In the genomic region with DNA sequence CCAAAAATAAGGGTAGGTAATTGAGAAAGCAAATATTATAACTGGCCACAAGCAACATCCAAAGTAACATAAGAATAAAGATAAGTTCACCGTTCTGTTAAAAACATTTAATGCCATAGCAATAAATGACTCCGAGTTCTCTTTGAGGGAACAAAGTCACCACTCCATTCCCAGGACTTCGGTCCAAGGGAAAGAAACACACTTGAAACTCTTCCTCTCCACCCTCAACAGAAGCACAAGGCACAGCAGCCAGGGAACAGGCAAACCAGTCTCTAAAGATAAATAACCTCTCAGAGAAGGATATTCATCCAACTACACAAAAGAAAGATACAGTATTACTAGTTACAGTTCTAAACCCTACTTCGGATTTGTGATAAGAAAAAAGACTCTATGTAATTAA, we compare ENCODE assay signal across 16 cellular contexts. TPM values are rescaled to one million over a fixed set of nuclear protein-coding genes. Genes with fewer than 3 reads are reported as not detected.
DNase-seq lines count a peak whose midpoint lies in the region; ATAC-seq and TF ChIP-seq lines count a peak whose summit lies in the region.
"Had no signal": no experiment of that assay in that cellular context is flagged by ENCODE, and none has a peak within 500 bp of the region (broad histone marks: within the 10 kb centered on the region; RNA-seq: fewer than 3 reads in every experiment).

No MANE protein-coding gene starts in this region.

- no peaks in the 10 kb centered on the region for H3K36me3 ChIP-seq in Peyer's patch
- H3K36me3 ChIP-seq: left lung, neutrophil had no signal

- H3K9me3 Mint-ChIP-seq in activated naive CD4-positive, alpha-beta T cell treated with anti-CD3 and anti-CD28 coated beads for 36 hours = no peaks in the 10 kb centered on the region
- H3K9me3 Mint-ChIP-seq in immature natural killer cell = no peaks in the 10 kb centered on the region
- H3K9me3 Mint-ChIP-seq in stimulated activated memory B cell treated with anti-CD40 and anti-IgM and Interleukin-4, amounts not matched to agents 10 μg/mL and 1 μg/mL and 100 μg/mL, for 72 hours = no peaks in the 10 kb centered on the region
- H3K9me3 Mint-ChIP-seq: activated naive CD4-positive, alpha-beta T cell treated with anti-CD3 and anti-CD28 coated beads, Interleukin-2, amount 50 U/mL, for 72 hours; T-helper 2 cell treated with Interferon-gamma antibody and Interleukin-4, amounts not matched to agents 5 μg/mL and 100 μg/mL, for 36 hours had no signal

- no peak for TF ChIP-seq CTCF in Peyer's patch (IDR thresholded peaks at IDR 0.05)

- H3K4me3 Mint-ChIP-seq in activated naive CD4-positive, alpha-beta T cell treated with anti-CD3 and anti-CD28 coated beads for 36 hours = peak overlapping the region; percentile 7
- H3K4me3 Mint-ChIP-seq in immature natural killer cell = peak overlapping the region; percentile 2 to 93 (median 93)
- no peak overlapping the region for H3K4me3 Mint-ChIP-seq in stimulated activated memory B cell treated with anti-CD40 and anti-IgM and Interleukin-4, amounts not matched to agents 10 μg/mL and 1 μg/mL and 100 μg/mL, for 72 hours

- no peaks in the 10 kb centered on the region for H3K27me3 Mint-ChIP-seq in activated naive CD4-positive, alpha-beta T cell treated with anti-CD3 and anti-CD28 coated beads for 36 hours (ENCODE audit: low read depth)
- H3K27me3 Mint-ChIP-seq in immature natural killer cell (ENCODE audit: low read depth in 3 of 3) = peaks cover 6 to 17% (median 9%) of the 10 kb centered on the region in 3 donors
- no peaks in the 10 kb centered on the region for H3K27me3 Mint-ChIP-seq in stimulated activated memory B cell treated with anti-CD40 and anti-IgM and Interleukin-4, amounts not matched to agents 10 μg/mL and 1 μg/mL and 100 μg/mL, for 72 hours

- CTCF ChIA-PET in activated naive CD4-positive, alpha-beta T cell treated with anti-CD3 and anti-CD28 coated beads for 36 hours (lab: Charles Lee) = interaction anchor here (0.5 kb wide), 1 partner anchor 152 kb away, joined by 3 read pairs; no protein-coding TSS in a partner anchor

- H3K4me3 ChIP-seq in Peyer's patch = peak overlapping the region in 1 of 4 donors; percentile 89

- no peaks in the 10 kb centered on the region for H3K9me3 ChIP-seq in Peyer's patch
- H3K9me3 ChIP-seq: left lung, neutrophil had no signal

- H3K27me3 ChIP-seq in Peyer's patch = no peaks in the 10 kb centered on the region
- H3K27me3 ChIP-seq: left lung, neutrophil had no signal

- H3K27ac ChIP-seq in Peyer's patch = peak overlapping the region in 2 of 4 donors; percentile 97
- H3K27ac ChIP-seq: left lung, neutrophil had no signal

- intact Hi-C loops in activated naive CD4-positive, alpha-beta T cell treated with anti-CD3 and anti-CD28 coated beads for 36 hours (cut with micrococcal nuclease) = no loop called here

- H3K4me1 Mint-ChIP-seq in activated naive CD4-positive, alpha-beta T cell treated with anti-CD3 and anti-CD28 coated beads for 36 hours (ENCODE audit: low read depth) = peaks cover 39% of the 10 kb centered on the region
- peaks cover 71 to 79% of the 10 kb centered on the region in 2 donors for H3K4me1 Mint-ChIP-seq in immature natural killer cell
- peaks cover 36% of the 10 kb centered on the region for H3K4me1 Mint-ChIP-seq in stimulated activated memory B cell treated with anti-CD40 and anti-IgM and Interleukin-4, amounts not matched to agents 10 μg/mL and 1 μg/mL and 100 μg/mL, for 72 hours

- DNase-seq in activated naive CD4-positive, alpha-beta T cell treated with anti-CD3 and anti-CD28 coated beads for 36 hours = no peak
- no peak for DNase-seq in activated naive CD4-positive, alpha-beta T cell treated with anti-CD3 and anti-CD28 coated beads, Interleukin-2, amount 50 U/mL, for 16 hours
- DNase-seq in Peyer's patch (peak in 1 of 3 donors; percentile 51), immature natural killer cell (no peak), AG08395 (ENCODE audit: low spot score) (no peak), DMS53 (lab: John Stamatoyannopoulos, UW) (no peak), iPS-NIHi7 (ENCODE audit: extremely low spot score) (no peak)
- DNase-seq: DMS79 treated with DMSO at 0.1 percent for 48 hours, hippocampal formation, left lung, NCI-H1105 treated with DMSO at 0.1 percent for 48 hours, NCI-H345 had no signal

- peak; percentile 8 to 49 for TF ChIP-seq POLR2A in Peyer's patch (IDR thresholded peaks at IDR 0.05)

- no peak overlapping the region for H3K27ac Mint-ChIP-seq in activated naive CD4-positive, alpha-beta T cell treated with anti-CD3 and anti-CD28 coated beads for 36 hours
- peak overlapping the region; percentile 1 to 94 (median 64) for H3K27ac Mint-ChIP-seq in immature natural killer cell
- peak overlapping the region; percentile 58 for H3K27ac Mint-ChIP-seq in stimulated activated memory B cell treated with anti-CD40 and anti-IgM and Interleukin-4, amounts not matched to agents 10 μg/mL and 1 μg/mL and 100 μg/mL, for 72 hours
- H3K27ac Mint-ChIP-seq: activated naive CD4-positive, alpha-beta T cell treated with anti-CD3 and anti-CD28 coated beads, Interleukin-2, amount 50 U/mL, for 72 hours; T-helper 2 cell treated with Interferon-gamma antibody and Interleukin-4, amounts not matched to agents 5 μg/mL and 100 μg/mL, for 36 hours had no signal

- no peaks in the 10 kb centered on the region for H3K36me3 Mint-ChIP-seq in activated naive CD4-positive, alpha-beta T cell treated with anti-CD3 and anti-CD28 coated beads for 36 hours (ENCODE audit: low read depth)
- no peaks in the 10 kb centered on the region for H3K36me3 Mint-ChIP-seq in immature natural killer cell
- peaks cover 6% of the 10 kb centered on the region for H3K36me3 Mint-ChIP-seq in stimulated activated memory B cell treated with anti-CD40 and anti-IgM and Interleukin-4, amounts not matched to agents 10 μg/mL and 1 μg/mL and 100 μg/mL, for 72 hours

- H3K4me1 ChIP-seq in Peyer's patch = peaks cover 0 to 30% (median 10%) of the 10 kb centered on the region in 4 donors

- ATAC-seq in stimulated activated memory B cell treated with anti-CD40 and anti-IgM and Interleukin-4, amounts not matched to agents 10 μg/mL and 1 μg/mL and 100 μg/mL, for 72 hours = no peak
- ATAC-seq: activated naive CD4-positive, alpha-beta T cell treated with anti-CD3 and anti-CD28 coated beads, Interleukin-2, amount 50 U/mL, for 72 hours; left lung had no signal

RNA-seq across cellular contexts. Expression of gene SETD3, which starts 2.5 kb away (rescaled TPM):
- total RNA-seq in activated naive CD4-positive, alpha-beta T cell treated with anti-CD3 and anti-CD28 coated beads for 36 hours = 10 to 100 TPM; 43.3 to 48.1 TPM
- total RNA-seq in Peyer's patch = 100 to 1,000 TPM in 1 of 4 donors, 10 to 100 TPM in 3; 61.9 to 120 (median 68.8) TPM
- 100 to 1,000 TPM in 1 of 3 donors, 10 to 100 TPM in 2; 60.8 to 112 (median 66.5) TPM for polyA plus RNA-seq in immature natural killer cell

RNA-seq across cellular contexts. Expression of gene CCNK, which starts 3.1 kb away (rescaled TPM):
- total RNA-seq in activated naive CD4-positive, alpha-beta T cell treated with anti-CD3 and anti-CD28 coated beads for 36 hours = 10 to 100 TPM; 90.7 to 99.0 TPM
- total RNA-seq in Peyer's patch = 10 to 100 TPM; 25.7 to 61.9 (median 37.0) TPM
- 10 to 100 TPM in 2 of 3 donors, 1 to 10 TPM in 1; 5.8 to 32.9 (median 13.2) TPM for polyA plus RNA-seq in immature natural killer cell
